In genomic region chr3:105747056-105747455, GRCh38 we compare ENCODE assay signal across 9 cellular contexts.
DNase-seq lines count a peak whose midpoint lies in the region; ATAC-seq and TF ChIP-seq lines count a peak whose summit lies in the region.
"Had no signal": no experiment of that assay in that cellular context is flagged by ENCODE, and none has a peak within 500 bp of the region (broad histone marks: within the 10 kb centered on the region; RNA-seq: fewer than 3 reads in every experiment).

No MANE protein-coding gene starts in this region.

- no peaks in the 10 kb centered on the region for H3F3A ChIP-seq in GM23338 (replicated peaks; ENCODE audit: low read depth)

- 51 to 72% (median 65%) methylated on average over 3 of the region's 3 CpGs for WGBS in spleen, 5 donors

- H3K27ac ChIP-seq in GM23338 (ENCODE audit: low read depth) (no peak overlapping the region), spleen (peak overlapping the region in 6 of 8 donors; percentile 18 to 88 (median 52))

- H3K4me1 Mint-ChIP-seq in GM23338: peaks cover 22% of the 10 kb centered on the region
- peaks cover 57% of the 10 kb centered on the region for H3K4me1 Mint-ChIP-seq in activated CD4-positive, alpha-beta memory T cell treated with anti-CD3 and anti-CD28 coated beads, Interleukin-2, amount 10 ng/mL, durations not matched to agents 7 days and 5 days
- peaks cover 14% of the 10 kb centered on the region for H3K4me1 Mint-ChIP-seq in mesothelial cell of epicardium

- DNase-seq in GM23338 (ENCODE audit: low spot score): no peak
- DNase-seq in activated CD4-positive, alpha-beta memory T cell treated with anti-CD3 and anti-CD28 coated beads, Interleukin-2, amount 10 ng/mL, durations not matched to agents 7 days and 5 days: no peak
- DNase-seq in glomerular visceral epithelial cell (ENCODE audit: extremely low spot score): peak; percentile 53
- DNase-seq in spleen: no peak
- DNase-seq in ecto neural progenitor cell (ENCODE audit: low spot score): no peak
- DNase-seq in DMS114 treated with DMSO at 0.1 percent for 48 hours (lab: John Stamatoyannopoulos, UW; ENCODE audit: unreplicated experiment): no peak
- DNase-seq in mesothelial cell of epicardium (ENCODE audit: low spot score in 2 of 2, unreplicated experiment in 2 of 2): no peak
- DNase-seq: effector memory CD4-positive, alpha-beta T cell had no signal

- H3K9me3 Mint-ChIP-seq in GM23338: no peaks in the 10 kb centered on the region
- peaks cover 8% of the 10 kb centered on the region for H3K9me3 Mint-ChIP-seq in activated CD4-positive, alpha-beta memory T cell treated with anti-CD3 and anti-CD28 coated beads, Interleukin-2, amount 10 ng/mL, durations not matched to agents 7 days and 5 days
- peaks cover under 1% of the 10 kb centered on the region for H3K9me3 Mint-ChIP-seq in mesothelial cell of epicardium

- H3K36me3 ChIP-seq in GM23338 (ENCODE audit: insufficient read depth) (0 out of 2 replicates have a peak, but pooled peaks cover 4% of the 10 kb centered on the region), spleen (peaks cover 0 to 35% (median 5%) of the 10 kb centered on the region in 6 donors)

- no peak for TF ChIP-seq POLR2A in spleen (IDR thresholded peaks at IDR 0.05)

- peaks cover 4% of the 10 kb centered on the region; the same call in 1 of the 2 replicates for H3K79me2 ChIP-seq in GM23338 (replicated peaks; ENCODE audit: insufficient read depth)

- peaks cover 11% of the 10 kb centered on the region; the same call in 2 of the 3 replicates for H3K36me3 Mint-ChIP-seq in GM23338 (ENCODE audit: low read depth)
- H3K36me3 Mint-ChIP-seq in activated CD4-positive, alpha-beta memory T cell treated with anti-CD3 and anti-CD28 coated beads, Interleukin-2, amount 10 ng/mL, durations not matched to agents 7 days and 5 days (ENCODE audit: low read depth): peaks cover 58% of the 10 kb centered on the region
- peaks cover 29% of the 10 kb centered on the region for H3K36me3 Mint-ChIP-seq in mesothelial cell of epicardium

- POLR2A ChIA-PET in activated CD4-positive, alpha-beta memory T cell treated with anti-CD3 and anti-CD28 coated beads, Interleukin-2, amount 10 ng/mL, durations not matched to agents 7 days and 5 days (lab: Charles Lee): no interaction called here

- H3K9me2 ChIP-seq in GM23338 (ENCODE audit: insufficient read depth): no peaks in the 10 kb centered on the region

- H3K27me3 ChIP-seq in GM23338 (ENCODE audit: insufficient read depth) (no peaks in the 10 kb centered on the region), spleen (replicated peaks in 1 of 7) (no peaks in the 10 kb centered on the region)

- intact Hi-C loops in spleen (cut with DNase I; ENCODE audit: low total_unique reads): no loop called here

- TF ChIP-seq CTCF in GM23338 (conservative IDR thresholded peaks at IDR 0.05; ENCODE audit: low read depth in 2 of 2) (no peak), spleen (IDR thresholded peaks at IDR 0.05 in 8 of 11, conservative IDR thresholded peaks at IDR 0.05 in 3 of 11) (no peak), mesothelial cell of epicardium (IDR thresholded peaks at IDR 0.05; ENCODE audit: unreplicated experiment) (no peak)

- H3K27ac Mint-ChIP-seq in GM23338 (peak overlapping the region; percentile 3; the same call in 1 of the 2 replicates), mesothelial cell of epicardium (no peak overlapping the region)
- H3K27ac Mint-ChIP-seq in activated CD4-positive, alpha-beta memory T cell treated with anti-CD3 and anti-CD28 coated beads, Interleukin-2, amount 10 ng/mL, durations not matched to agents 7 days and 5 days: peak overlapping the region; percentile 79

- peaks cover 19% of the 10 kb centered on the region; the same call in 1 of the 2 replicates for H3K4me1 ChIP-seq in GM23338 (ENCODE audit: insufficient read depth)
- H3K4me1 ChIP-seq in spleen: peaks cover 0 to 73% (median 33%) of the 10 kb centered on the region in 6 donors

- no peak overlapping the region for H2AFZ ChIP-seq in GM23338

- H3K4me3 ChIP-seq in GM23338 (no peak overlapping the region), spleen (no peak overlapping the region)

- no peaks in the 10 kb centered on the region for H3K27me3 Mint-ChIP-seq in GM23338 (ENCODE audit: insufficient read depth, low read depth, poor library complexity)
- no peaks in the 10 kb centered on the region for H3K27me3 Mint-ChIP-seq in activated CD4-positive, alpha-beta memory T cell treated with anti-CD3 and anti-CD28 coated beads, Interleukin-2, amount 10 ng/mL, durations not matched to agents 7 days and 5 days
- no peaks in the 10 kb centered on the region for H3K27me3 Mint-ChIP-seq in mesothelial cell of epicardium (ENCODE audit: low read depth)

- no peaks in the 10 kb centered on the region for H4K20me1 ChIP-seq in GM23338 (replicated peaks; ENCODE audit: insufficient read depth)

- no peak overlapping the region for H3K4me2 ChIP-seq in GM23338

- ATAC-seq in GM23338 (no peak), HG02870 (IDR thresholded peaks at IDR 0.05; ENCODE audit: unreplicated experiment) (no peak)

- CTCF ChIA-PET in activated CD4-positive, alpha-beta memory T cell treated with anti-CD3 and anti-CD28 coated beads, Interleukin-2, amount 10 ng/mL, durations not matched to agents 7 days and 5 days (lab: Charles Lee): no interaction called here

- H3K4me3 Mint-ChIP-seq in GM23338 (no peak overlapping the region), mesothelial cell of epicardium (no peak overlapping the region)
- H3K4me3 Mint-ChIP-seq in activated CD4-positive, alpha-beta memory T cell treated with anti-CD3 and anti-CD28 coated beads, Interleukin-2, amount 10 ng/mL, durations not matched to agents 7 days and 5 days: no peak overlapping the region

- no peaks in the 10 kb centered on the region for H3K9me3 ChIP-seq in spleen

TF ChIP-seq in GM23338, 12 proteins besides CTCF, POLR2A, EP300 and RAD21 (continues in another document):
- TF ChIP-seq STAT1 (IDR thresholded peaks at IDR 0.05; ENCODE audit: unreplicated experiment) (no peak), POLR2AphosphoS5 (IDR thresholded peaks at IDR 0.05; ENCODE audit: low read depth) (no peak), ZNF114 (CRISPR knock-in tag; IDR thresholded peaks at IDR 0.05) (no peak)
- TF ChIP-seq, protein P1, sequence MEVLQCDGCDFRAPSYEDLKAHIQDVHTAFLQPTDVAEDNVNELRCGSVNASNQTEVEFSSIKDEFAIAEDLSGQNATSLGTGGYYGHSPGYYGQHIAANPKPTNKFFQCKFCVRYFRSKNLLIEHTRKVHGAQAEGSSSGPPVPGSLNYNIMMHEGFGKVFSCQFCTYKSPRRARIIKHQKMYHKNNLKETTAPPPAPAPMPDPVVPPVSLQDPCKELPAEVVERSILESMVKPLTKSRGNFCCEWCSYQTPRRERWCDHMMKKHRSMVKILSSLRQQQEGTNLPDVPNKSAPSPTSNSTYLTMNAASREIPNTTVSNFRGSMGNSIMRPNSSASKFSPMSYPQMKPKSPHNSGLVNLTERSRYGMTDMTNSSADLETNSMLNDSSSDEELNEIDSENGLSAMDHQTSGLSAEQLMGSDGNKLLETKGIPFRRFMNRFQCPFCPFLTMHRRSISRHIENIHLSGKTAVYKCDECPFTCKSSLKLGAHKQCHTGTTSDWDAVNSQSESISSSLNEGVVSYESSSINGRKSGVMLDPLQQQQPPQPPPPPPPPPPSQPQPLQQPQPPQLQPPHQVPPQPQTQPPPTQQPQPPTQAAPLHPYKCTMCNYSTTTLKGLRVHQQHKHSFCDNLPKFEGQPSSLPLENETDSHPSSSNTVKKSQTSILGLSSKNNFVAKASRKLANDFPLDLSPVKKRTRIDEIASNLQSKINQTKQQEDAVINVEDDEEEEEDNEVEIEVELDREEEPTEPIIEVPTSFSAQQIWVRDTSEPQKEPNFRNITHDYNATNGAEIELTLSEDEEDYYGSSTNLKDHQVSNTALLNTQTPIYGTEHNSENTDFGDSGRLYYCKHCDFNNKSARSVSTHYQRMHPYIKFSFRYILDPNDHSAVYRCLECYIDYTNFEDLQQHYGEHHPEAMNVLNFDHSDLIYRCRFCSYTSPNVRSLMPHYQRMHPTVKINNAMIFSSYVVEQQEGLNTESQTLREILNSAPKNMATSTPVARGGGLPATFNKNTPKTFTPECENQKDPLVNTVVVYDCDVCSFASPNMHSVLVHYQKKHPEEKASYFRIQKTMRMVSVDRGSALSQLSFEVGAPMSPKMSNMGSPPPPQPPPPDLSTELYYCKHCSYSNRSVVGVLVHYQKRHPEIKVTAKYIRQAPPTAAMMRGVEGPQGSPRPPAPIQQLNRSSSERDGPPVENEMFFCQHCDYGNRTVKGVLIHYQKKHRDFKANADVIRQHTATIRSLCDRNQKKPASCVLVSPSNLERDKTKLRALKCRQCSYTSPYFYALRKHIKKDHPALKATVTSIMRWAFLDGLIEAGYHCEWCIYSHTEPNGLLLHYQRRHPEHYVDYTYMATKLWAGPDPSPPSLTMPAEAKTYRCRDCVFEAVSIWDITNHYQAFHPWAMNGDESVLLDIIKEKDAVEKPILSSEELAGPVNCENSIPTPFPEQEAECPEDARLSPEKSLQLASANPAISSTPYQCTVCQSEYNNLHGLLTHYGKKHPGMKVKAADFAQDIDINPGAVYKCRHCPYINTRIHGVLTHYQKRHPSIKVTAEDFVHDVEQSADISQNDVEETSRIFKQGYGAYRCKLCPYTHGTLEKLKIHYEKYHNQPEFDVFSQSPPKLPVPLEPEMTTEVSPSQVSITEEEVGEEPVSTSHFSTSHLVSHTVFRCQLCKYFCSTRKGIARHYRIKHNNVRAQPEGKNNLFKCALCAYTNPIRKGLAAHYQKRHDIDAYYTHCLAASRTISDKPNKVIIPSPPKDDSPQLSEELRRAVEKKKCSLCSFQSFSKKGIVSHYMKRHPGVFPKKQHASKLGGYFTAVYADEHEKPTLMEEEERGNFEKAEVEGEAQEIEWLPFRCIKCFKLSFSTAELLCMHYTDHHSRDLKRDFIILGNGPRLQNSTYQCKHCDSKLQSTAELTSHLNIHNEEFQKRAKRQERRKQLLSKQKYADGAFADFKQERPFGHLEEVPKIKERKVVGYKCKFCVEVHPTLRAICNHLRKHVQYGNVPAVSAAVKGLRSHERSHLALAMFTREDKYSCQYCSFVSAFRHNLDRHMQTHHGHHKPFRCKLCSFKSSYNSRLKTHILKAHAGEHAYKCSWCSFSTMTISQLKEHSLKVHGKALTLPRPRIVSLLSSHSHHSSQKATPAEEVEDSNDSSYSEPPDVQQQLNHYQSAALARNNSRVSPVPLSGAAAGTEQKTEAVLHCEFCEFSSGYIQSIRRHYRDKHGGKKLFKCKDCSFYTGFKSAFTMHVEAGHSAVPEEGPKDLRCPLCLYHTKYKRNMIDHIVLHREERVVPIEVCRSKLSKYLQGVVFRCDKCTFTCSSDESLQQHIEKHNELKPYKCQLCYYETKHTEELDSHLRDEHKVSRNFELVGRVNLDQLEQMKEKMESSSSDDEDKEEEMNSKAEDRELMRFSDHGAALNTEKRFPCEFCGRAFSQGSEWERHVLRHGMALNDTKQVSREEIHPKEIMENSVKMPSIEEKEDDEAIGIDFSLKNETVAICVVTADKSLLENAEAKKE (CRISPR knock-in tag; IDR thresholded peaks at IDR 0.05): no peak
